ENCODE assay signal across 15 cellular contexts in the genomic region with DNA sequence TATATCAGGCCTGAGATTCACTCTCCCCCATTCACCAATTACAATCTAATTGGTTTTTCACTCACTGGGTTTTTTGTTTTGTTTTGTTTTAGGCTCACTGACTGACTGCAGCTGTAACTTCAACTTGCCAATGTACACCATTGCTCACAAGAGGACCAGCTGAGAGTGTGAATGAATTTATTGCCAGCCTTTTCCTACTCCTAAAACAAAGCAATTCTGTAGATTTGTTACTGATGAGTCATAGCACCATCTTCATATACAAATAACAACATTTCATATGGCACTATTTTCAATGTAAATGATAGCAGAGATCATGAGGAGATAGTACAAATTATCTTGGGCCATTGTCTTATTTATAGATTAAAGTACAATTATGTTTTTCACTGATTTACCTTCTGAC.
"Had no signal": no experiment of that assay in that cellular context is flagged by ENCODE, and none has a peak within 500 bp of the region (broad histone marks: within the 10 kb centered on the region; RNA-seq: fewer than 3 reads in every experiment).

No MANE protein-coding gene starts in this region.

- ATAC-seq: effector memory CD8-positive, alpha-beta T cell; natural killer cell had no signal

- H3K4me1 Mint-ChIP-seq: activated CD4-positive, alpha-beta T cell treated with anti-CD3 and anti-CD28 coated beads, Interleukin-2, amount 10 ng/mL, durations not matched to agents 7 days and 5 days; activated naive CD8-positive, alpha-beta T cell treated with anti-CD3 and anti-CD28 coated beads for 36 hours; natural killer cell had no signal

- FAIRE-seq: islet of Langerhans had no signal

- H3K4me1 ChIP-seq: transverse colon, vagina had no signal

- H3K4me3 Mint-ChIP-seq: activated CD4-positive, alpha-beta T cell treated with anti-CD3 and anti-CD28 coated beads, Interleukin-2, amount 10 ng/mL, durations not matched to agents 7 days and 5 days; activated naive CD8-positive, alpha-beta T cell treated with anti-CD3 and anti-CD28 coated beads for 36 hours; effector memory CD8-positive, alpha-beta T cell; natural killer cell had no signal

- H3K27me3 Mint-ChIP-seq: activated naive CD8-positive, alpha-beta T cell treated with anti-CD3 and anti-CD28 coated beads for 36 hours had no signal

- H3K27ac ChIP-seq: brain microvascular endothelial cell, transverse colon, vagina had no signal

- H3K9me3 ChIP-seq: transverse colon, vagina had no signal

- H3K9me3 Mint-ChIP-seq: activated CD4-positive, alpha-beta T cell treated with anti-CD3 and anti-CD28 coated beads, Interleukin-2, amount 10 ng/mL, durations not matched to agents 7 days and 5 days; activated naive CD8-positive, alpha-beta T cell treated with anti-CD3 and anti-CD28 coated beads for 36 hours; effector memory CD8-positive, alpha-beta T cell; natural killer cell had no signal

- DNase-seq: activated CD4-positive, alpha-beta T cell treated with anti-CD3 and anti-CD28 coated beads, Interleukin-2, amount 10 ng/mL, durations not matched to agents 7 days and 5 days; activated CD4-positive, CD25-positive, alpha-beta regulatory T cell; activated CD8-positive, alpha-beta memory T cell treated with anti-CD3 and anti-CD28 coated beads for 24 hours; activated naive CD8-positive, alpha-beta T cell treated with anti-CD3 and anti-CD28 coated beads for 36 hours; amygdala; brain microvascular endothelial cell; effector memory CD8-positive, alpha-beta T cell; natural killer cell; stimulated activated CD4-positive, alpha-beta T cell treated with anti-CD3 and anti-CD28 coated beads, Interleukin-4, amount 100 ng/mL, for 4 hours; stimulated activated CD8-positive, alpha-beta memory T cell treated with anti-CD3 and anti-CD28 coated beads, Interleukin-4, amount 100 ng/mL, for 48 hours; stimulated activated naive CD4-positive, alpha-beta T cell treated with Interleukin-2 at 50 U/mL for 16 hours; transverse colon had no signal

- H3K36me3 Mint-ChIP-seq: activated naive CD8-positive, alpha-beta T cell treated with anti-CD3 and anti-CD28 coated beads for 36 hours; natural killer cell had no signal

- H3K27me3 ChIP-seq: brain microvascular endothelial cell, transverse colon, vagina had no signal

- H3K36me3 ChIP-seq: brain microvascular endothelial cell, transverse colon, vagina had no signal

- H3K27ac Mint-ChIP-seq: activated CD4-positive, alpha-beta T cell treated with anti-CD3 and anti-CD28 coated beads, Interleukin-2, amount 10 ng/mL, durations not matched to agents 7 days and 5 days; activated naive CD8-positive, alpha-beta T cell treated with anti-CD3 and anti-CD28 coated beads for 36 hours; effector memory CD8-positive, alpha-beta T cell; natural killer cell had no signal

- H3K4me3 ChIP-seq: smooth muscle cell, transverse colon, vagina had no signal

- H3K4me2 ChIP-seq: smooth muscle cell had no signal
